ENCODE assay signal across 8 cellular contexts in the genomic region with DNA sequence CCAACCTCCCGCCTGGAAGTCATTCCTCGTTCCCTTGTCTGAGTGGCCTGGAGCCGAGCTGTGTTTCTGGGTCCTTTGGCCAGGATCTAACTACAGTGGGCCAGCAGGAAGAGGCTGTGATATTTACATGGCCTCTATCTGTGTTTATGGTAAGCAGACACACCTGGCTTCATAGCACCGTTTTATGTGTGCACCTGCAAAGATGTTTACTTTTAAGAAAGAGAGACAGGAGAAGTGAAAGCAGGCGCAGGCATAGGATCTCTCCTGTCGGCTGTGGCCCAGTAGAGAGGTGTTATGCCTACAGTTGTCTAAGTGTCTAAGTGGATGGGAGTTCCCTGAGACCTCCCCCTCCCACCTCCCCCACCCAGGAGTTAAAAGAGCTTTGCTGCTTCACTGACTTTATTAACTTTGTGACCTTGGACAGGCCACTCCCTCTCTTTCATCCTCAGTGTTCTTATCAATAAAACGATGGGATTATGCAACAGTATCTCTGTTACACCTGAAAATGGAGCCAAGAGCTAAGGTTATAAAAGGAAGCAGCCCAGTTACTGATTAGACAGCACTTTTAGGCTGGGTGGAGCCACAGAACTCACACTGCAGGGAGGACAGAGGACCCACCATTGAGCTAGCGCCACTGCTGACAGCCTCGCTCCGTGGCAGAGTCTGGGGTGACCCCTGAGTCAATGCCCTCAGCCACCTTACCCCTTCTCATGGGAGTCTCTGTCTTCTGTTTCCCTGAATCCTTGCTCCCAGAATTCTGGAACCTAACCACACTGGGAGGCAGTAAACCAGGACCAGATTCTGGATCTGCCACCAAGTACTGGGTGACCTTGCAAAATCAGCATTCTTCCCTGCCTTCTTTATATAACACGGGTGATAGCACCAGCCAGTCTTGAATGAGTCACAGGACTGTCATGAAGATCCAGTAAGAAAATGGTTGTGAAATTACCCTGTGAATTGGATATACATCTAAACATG. TPM values are rescaled to one million over a fixed set of nuclear protein-coding genes. Genes with fewer than 3 reads are reported as not detected.
A peak's percentile ranks its signal among the peaks of the same experiment; 100 is the strongest.
DNase-seq lines count a peak whose midpoint lies in the region; ATAC-seq and TF ChIP-seq lines count a peak whose summit lies in the region.

No MANE protein-coding gene starts in this region.

- H3K36me3 ChIP-seq in adipocyte (ENCODE audit: control insufficient read depth, insufficient read depth, low read length, severe bottlenecking): no peaks in the 10 kb centered on the region
- no peaks in the 10 kb centered on the region for H3K36me3 ChIP-seq in lower lobe of right lung

- no peak for TF ChIP-seq CTCF in lower lobe of right lung (IDR thresholded peaks at IDR 0.05)

- ATAC-seq in GM21526 (IDR thresholded peaks at IDR 0.05; ENCODE audit: low FRiP score, unreplicated experiment): peak; percentile 75
- ATAC-seq in lower lobe of right lung: peak; percentile 75 to 79

- intact Hi-C loops in lower lobe of right lung (cut with DNase I): no loop called here

- H3K27ac ChIP-seq in lower lobe of right lung: peak overlapping the region; percentile 67

- H3K9me3 ChIP-seq in adipocyte (ENCODE audit: control insufficient read depth, low read length) (no peaks in the 10 kb centered on the region), lower lobe of right lung (no peaks in the 10 kb centered on the region)

- H3K4me3 ChIP-seq in adipocyte (ENCODE audit: low read length): no peak overlapping the region
- no peak overlapping the region for H3K4me3 ChIP-seq in lower lobe of right lung

- H3K4me1 ChIP-seq in adipocyte (ENCODE audit: control insufficient read depth, insufficient read depth, low read length): peaks cover 18% of the 10 kb centered on the region
- peaks cover 46% of the 10 kb centered on the region for H3K4me1 ChIP-seq in lower lobe of right lung

- H3K27me3 ChIP-seq in adipocyte (replicated peaks; ENCODE audit: control insufficient read depth, insufficient read depth, low read length) (peaks cover 12% of the 10 kb centered on the region), lower lobe of right lung (ENCODE audit: low read depth) (no peaks in the 10 kb centered on the region)

- H3K9ac ChIP-seq in adipocyte (ENCODE audit: low read length): no peak overlapping the region

- peak; percentile 55 for DNase-seq in A172 (ENCODE audit: low spot score)
- peak; percentile 73 for DNase-seq in NCI-H1092 treated with DMSO at 0.1 percent for 48 hours (lab: John Stamatoyannopoulos, UW)
- peak; percentile 80 for DNase-seq in adipocyte (ENCODE audit: low read depth)
- DNase-seq in lower lobe of right lung: no peak
- no peak for DNase-seq in NCI-H446 treated with DMSO at 0.1 percent for 48 hours (lab: John Stamatoyannopoulos, UW)
- no peak for DNase-seq in C1 segment of cervical spinal cord (lab: John Stamatoyannopoulos, UW)
- no peak for DNase-seq in DMS 273 treated with DMSO at 0.1 percent for 48 hours (lab: John Stamatoyannopoulos, UW)

RNA-seq across cellular contexts. Expression of gene ST14, which starts 22.0 kb away (rescaled TPM):
- 0.10 TPM in 1 of 2 replicates, not detected in the other for total RNA-seq in A172 (2014; rRNA removed; shearing (Covaris generic))
- 61.1 TPM for total RNA-seq in lower lobe of right lung

Comparison
In these comparisons a context has a peak if more than half of its experiments do, and no peak if none do; other contexts are left out.
1. DNase-seq: peak in A172 (single experiment), NCI-H1092 treated with DMSO at 0.1 percent for 48 hours (single experiment) and adipocyte (single experiment); none in lower lobe of right lung (single experiment), NCI-H446 treated with DMSO at 0.1 percent for 48 hours (single experiment), C1 segment of cervical spinal cord (0 of 14) and DMS 273 treated with DMSO at 0.1 percent for 48 hours (single experiment).
2. RNA of gene ST14, which starts 22.0 kb away (total RNA-seq): 61.1 TPM in lower lobe of right lung (single experiment); 0.10 TPM in A172; every median in the first group is over 10 times any median in the second.